Comparison of ENCODE assay signal across 2 cellular contexts in the genomic region with DNA sequence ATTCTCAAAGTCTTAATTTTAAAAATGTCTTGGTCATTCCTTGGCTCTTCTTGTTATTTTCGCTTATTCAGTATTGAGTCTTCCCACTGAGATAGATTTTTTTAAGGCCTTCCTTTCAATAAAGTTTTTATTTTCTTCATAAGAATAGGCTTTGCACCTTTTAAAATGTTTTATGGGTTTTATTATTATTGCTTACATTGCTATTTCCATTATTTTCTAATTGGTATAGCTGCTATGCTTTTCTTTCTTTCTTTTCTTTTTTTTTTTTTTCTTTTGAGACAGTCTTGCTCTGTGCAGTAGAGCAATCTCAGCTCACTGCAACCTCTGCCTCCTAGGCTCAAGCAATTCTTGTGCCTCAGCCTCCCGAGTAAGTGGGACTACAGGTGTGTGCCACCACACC.
TF ChIP-seq lines count a peak whose summit lies in the region.

No MANE protein-coding gene starts in this region.

TF ChIP-seq in HepG2, 621 proteins besides CTCF, POLR2A, EP300 and RAD21:
- TF ChIP-seq MAFF (IDR thresholded peaks at IDR 0.05; ENCODE audit: low read depth, low read length): peak; percentile 17; the same call in 1 of the 2 replicates
- TF ChIP-seq MAFK (conservative IDR thresholded peaks at IDR 0.05 in 1 of 2, IDR thresholded peaks at IDR 0.05 in 1 of 2; ENCODE audit: low read length in 2 of 2): peak in 1 of 2 experiments; percentile 50; a peak in 2 of 4 replicates
- TF ChIP-seq ERF (CRISPR knock-in tag; IDR thresholded peaks at IDR 0.05): no peak
- TF ChIP-seq, protein P1, sequence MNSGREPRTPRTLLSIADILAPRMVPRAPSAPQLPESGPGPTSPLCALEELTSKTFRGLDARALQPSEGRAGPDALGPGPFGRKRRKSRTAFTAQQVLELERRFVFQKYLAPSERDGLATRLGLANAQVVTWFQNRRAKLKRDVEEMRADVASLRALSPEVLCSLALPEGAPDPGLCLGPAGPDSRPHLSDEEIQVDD (CRISPR knock-in tag; IDR thresholded peaks at IDR 0.05; ENCODE audit: borderline replicate concordance): no peak

TF ChIP-seq in K562, 482 proteins besides CTCF, POLR2A, EP300 and RAD21:
- TF ChIP-seq, protein P2, sequence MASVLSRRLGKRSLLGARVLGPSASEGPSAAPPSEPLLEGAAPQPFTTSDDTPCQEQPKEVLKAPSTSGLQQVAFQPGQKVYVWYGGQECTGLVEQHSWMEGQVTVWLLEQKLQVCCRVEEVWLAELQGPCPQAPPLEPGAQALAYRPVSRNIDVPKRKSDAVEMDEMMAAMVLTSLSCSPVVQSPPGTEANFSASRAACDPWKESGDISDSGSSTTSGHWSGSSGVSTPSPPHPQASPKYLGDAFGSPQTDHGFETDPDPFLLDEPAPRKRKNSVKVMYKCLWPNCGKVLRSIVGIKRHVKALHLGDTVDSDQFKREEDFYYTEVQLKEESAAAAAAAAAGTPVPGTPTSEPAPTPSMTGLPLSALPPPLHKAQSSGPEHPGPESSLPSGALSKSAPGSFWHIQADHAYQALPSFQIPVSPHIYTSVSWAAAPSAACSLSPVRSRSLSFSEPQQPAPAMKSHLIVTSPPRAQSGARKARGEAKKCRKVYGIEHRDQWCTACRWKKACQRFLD (CRISPR knock-in tag; IDR thresholded peaks at IDR 0.05): no peak
- TF ChIP-seq ZNF124 (CRISPR knock-in tag; IDR thresholded peaks at IDR 0.05) (no peak), C11orf30 (IDR thresholded peaks at IDR 0.05; ENCODE audit: low read depth) (peak; percentile 35; the same call in 1 of the 2 replicates), ZNF316 (IDR thresholded peaks at IDR 0.05) (peak; percentile 78)
